Comparison of ENCODE assay signal across 17 cellular contexts in genomic region chr1:239717097-239718051, GRCh38.
DNase-seq lines count a peak whose midpoint lies in the region; ATAC-seq and TF ChIP-seq lines count a peak whose summit lies in the region.
"Had no signal": no experiment of that assay in that cellular context is flagged by ENCODE, and none has a peak within 500 bp of the region (broad histone marks: within the 10 kb centered on the region; RNA-seq: fewer than 3 reads in every experiment).

No MANE protein-coding gene starts in this region.

- H4K20me1 ChIP-seq in DND-41 (ENCODE audit: insufficient read depth, low read length), result no peaks in the 10 kb centered on the region

- peak overlapping the region; percentile 61 to 63; a peak in 3 of 4 replicates for H3K4me3 ChIP-seq in DND-41 (ENCODE audit: low read depth in 1 of 2, low read length in 2 of 2)
- H3K4me3 ChIP-seq in NB4 (ENCODE audit: low read depth, low read length), result peak overlapping the region; percentile 89
- H3K4me3 ChIP-seq: right lobe of liver had no signal

- H3K36me3 ChIP-seq in DND-41 (ENCODE audit: insufficient read depth, low read length), result peaks cover 15% of the 10 kb centered on the region
- H3K36me3 ChIP-seq: heart left ventricle, right lobe of liver had no signal

- H3K79me2 ChIP-seq in DND-41 (ENCODE audit: insufficient read depth, low read length), result peaks cover 61% of the 10 kb centered on the region

- no peaks in the 10 kb centered on the region for H3K27me3 ChIP-seq in DND-41 (ENCODE audit: insufficient read depth, low read length, poor library complexity)
- H3K27me3 ChIP-seq: heart left ventricle, right lobe of liver had no signal

- H3K9ac ChIP-seq in DND-41 (ENCODE audit: low read depth, low read length), result peak overlapping the region; percentile 75

- peaks cover 47% of the 10 kb centered on the region for H3K4me1 ChIP-seq in DND-41 (ENCODE audit: insufficient read depth, low read length)
- H3K4me1 ChIP-seq: right lobe of liver had no signal

- ATAC-seq in DND-41 (ENCODE audit: insufficient read depth, low read depth) (no peak), natural killer cell (no peak)
- ATAC-seq: heart left ventricle, left ventricle myocardium superior, right lobe of liver had no signal

- H3K4me2 ChIP-seq in DND-41 (ENCODE audit: insufficient read depth, low read length), result peak overlapping the region; percentile 64

- TF ChIP-seq CTCF in DND-41 (IDR thresholded peaks at IDR 0.05; ENCODE audit: borderline replicate concordance, extremely low read depth, low read length, poor library complexity, severe bottlenecking), result no peak
- no peak for TF ChIP-seq CTCF in NB4 (IDR thresholded peaks at IDR 0.05; ENCODE audit: low read depth, low read length)
- no peak for TF ChIP-seq CTCF in natural killer cell (IDR thresholded peaks at IDR 0.05)

- H2AFZ ChIP-seq in DND-41 (ENCODE audit: low read depth, low read length), result peak overlapping the region; percentile 12; the same call in 1 of the 2 replicates

- TF ChIP-seq POLR2A in NB4 (IDR thresholded peaks at IDR 0.05; ENCODE audit: extremely low read depth, insufficient read length), result no peak

- peaks cover 40% of the 10 kb centered on the region for H3K4me1 Mint-ChIP-seq in activated T-helper 1 cell treated with anti-CD3 and anti-CD28 coated beads, Interleukin-12 subunit alpha, Interleukin-12 subunit beta, Interleukin-2, Interleukin-4 antibody, amounts not matched to agents 30 ng/mL and 10 ng/mL and 1 ng/mL, durations not matched to agents 14 hours and 24 hours and 36 hours (ENCODE audit: low read depth)
- H3K4me1 Mint-ChIP-seq in natural killer cell, result peaks cover 42 to 52% of the 10 kb centered on the region in 2 donors
- H3K4me1 Mint-ChIP-seq: nephron had no signal

- DNase-seq in DND-41, result peak; percentile 23
- peak; percentile 47 for DNase-seq in NB4 (ENCODE audit: low read depth)
- DNase-seq in activated T-helper 1 cell treated with anti-CD3 and anti-CD28 coated beads, Interleukin-12 subunit alpha, Interleukin-12 subunit beta, Interleukin-2, Interleukin-4 antibody, amounts not matched to agents 30 ng/mL and 10 ng/mL and 1 ng/mL, durations not matched to agents 14 hours and 24 hours and 36 hours (ENCODE audit: low spot score), result no peak
- no peak for DNase-seq in natural killer cell
- DNase-seq in NCI-H526 treated with DMSO at 0.1 percent for 48 hours (lab: John Stamatoyannopoulos, UW), result no peak
- no peak for DNase-seq in SKM-1 treated with dmso at 0.1 percent for 144 hours (lab: John Stamatoyannopoulos, UW; ENCODE audit: unreplicated experiment)
- no peak for DNase-seq in NCI-H748 treated with DMSO at 0.1 percent for 48 hours (lab: John Stamatoyannopoulos, UW)
- DNase-seq: activated CD4-positive, alpha-beta T cell treated with anti-CD3 and anti-CD28 coated beads for 4 hours; activated gamma-delta T cell treated with Interleukin-2 at 50 U/mL for 16 hours; cerebellar nuclear complex; COR-L47; heart left ventricle; KG1; left ventricle myocardium superior; NCI-H2029; right lobe of liver had no signal

- peak overlapping the region; percentile 96 for H3K27ac ChIP-seq in DND-41 (ENCODE audit: low read length)
- H3K27ac ChIP-seq: heart left ventricle, right lobe of liver had no signal

- no peaks in the 10 kb centered on the region for H3K9me3 ChIP-seq in DND-41 (ENCODE audit: insufficient read depth, low read length, severe bottlenecking)
- H3K9me3 ChIP-seq: heart left ventricle, right lobe of liver had no signal

- peak overlapping the region; percentile 90 for H3K4me3 Mint-ChIP-seq in activated T-helper 1 cell treated with anti-CD3 and anti-CD28 coated beads, Interleukin-12 subunit alpha, Interleukin-12 subunit beta, Interleukin-2, Interleukin-4 antibody, amounts not matched to agents 30 ng/mL and 10 ng/mL and 1 ng/mL, durations not matched to agents 14 hours and 24 hours and 36 hours
- H3K4me3 Mint-ChIP-seq in natural killer cell, result peak overlapping the region; percentile 90
- H3K4me3 Mint-ChIP-seq: nephron had no signal

- H3K9me3 Mint-ChIP-seq in activated T-helper 1 cell treated with anti-CD3 and anti-CD28 coated beads, Interleukin-12 subunit alpha, Interleukin-12 subunit beta, Interleukin-2, Interleukin-4 antibody, amounts not matched to agents 30 ng/mL and 10 ng/mL and 1 ng/mL, durations not matched to agents 14 hours and 24 hours and 36 hours, result no peaks in the 10 kb centered on the region
- no peaks in the 10 kb centered on the region for H3K9me3 Mint-ChIP-seq in natural killer cell
- H3K9me3 Mint-ChIP-seq: nephron had no signal

- peaks cover 17% of the 10 kb centered on the region for H3K36me3 Mint-ChIP-seq in activated T-helper 1 cell treated with anti-CD3 and anti-CD28 coated beads, Interleukin-12 subunit alpha, Interleukin-12 subunit beta, Interleukin-2, Interleukin-4 antibody, amounts not matched to agents 30 ng/mL and 10 ng/mL and 1 ng/mL, durations not matched to agents 14 hours and 24 hours and 36 hours (ENCODE audit: low read depth)
- H3K36me3 Mint-ChIP-seq in natural killer cell, result peaks cover 8% of the 10 kb centered on the region

- H3K27me3 Mint-ChIP-seq in activated T-helper 1 cell treated with anti-CD3 and anti-CD28 coated beads, Interleukin-12 subunit alpha, Interleukin-12 subunit beta, Interleukin-2, Interleukin-4 antibody, amounts not matched to agents 30 ng/mL and 10 ng/mL and 1 ng/mL, durations not matched to agents 14 hours and 24 hours and 36 hours (ENCODE audit: insufficient read depth), result no peaks in the 10 kb centered on the region
- no peaks in the 10 kb centered on the region for H3K27me3 Mint-ChIP-seq in natural killer cell (ENCODE audit: low read depth in 2 of 2)

- peak overlapping the region; percentile 96 for H3K27ac Mint-ChIP-seq in activated T-helper 1 cell treated with anti-CD3 and anti-CD28 coated beads, Interleukin-12 subunit alpha, Interleukin-12 subunit beta, Interleukin-2, Interleukin-4 antibody, amounts not matched to agents 30 ng/mL and 10 ng/mL and 1 ng/mL, durations not matched to agents 14 hours and 24 hours and 36 hours
- peak overlapping the region in 1 of 2 donors; percentile 7 for H3K27ac Mint-ChIP-seq in natural killer cell
- H3K27ac Mint-ChIP-seq: nephron had no signal

- intact Hi-C loops in activated T-helper 1 cell treated with anti-CD3 and anti-CD28 coated beads, Interleukin-12 subunit alpha, Interleukin-12 subunit beta, Interleukin-2, Interleukin-4 antibody, amounts not matched to agents 30 ng/mL and 10 ng/mL and 1 ng/mL, durations not matched to agents 14 hours and 24 hours and 36 hours (cut with micrococcal nuclease), result loop anchor here (2.0 to 5.0 kb wide), 4 partner anchors 75 to 180 kb away; no protein-coding TSS in a partner anchor
- intact Hi-C loops in natural killer cell (cut with micrococcal nuclease), result no loop called here

Comparison
In these comparisons a context has a peak if more than half of its experiments do, and no peak if none do; other contexts are left out.
1. DNase-seq: peak in DND-41 (single experiment) and NB4 (single experiment); none in activated T-helper 1 cell treated with anti-CD3 and anti-CD28 coated beads, Interleukin-12 subunit alpha, Interleukin-12 subunit beta, Interleukin-2, Interleukin-4 antibody, amounts not matched to agents 30 ng/mL and 10 ng/mL and 1 ng/mL, durations not matched to agents 14 hours and 24 hours and 36 hours (single experiment), natural killer cell (single experiment), NCI-H526 treated with DMSO at 0.1 percent for 48 hours (single experiment), SKM-1 treated with dmso at 0.1 percent for 144 hours (single experiment) and NCI-H748 treated with DMSO at 0.1 percent for 48 hours (single experiment).